In genomic region chr6:2432258-2432657, GRCh38 we compare ENCODE assay signal across 15 cellular contexts.
DNase-seq lines count a peak whose midpoint lies in the region; ATAC-seq and TF ChIP-seq lines count a peak whose summit lies in the region.
"Had no signal": no experiment of that assay in that cellular context is flagged by ENCODE, and none has a peak within 500 bp of the region (broad histone marks: within the 10 kb centered on the region; RNA-seq: fewer than 3 reads in every experiment).

No MANE protein-coding gene starts in this region.

- ATAC-seq in GM21576 (IDR thresholded peaks at IDR 0.05; ENCODE audit: unreplicated experiment): no peak
- ATAC-seq: effector memory CD8-positive, alpha-beta T cell had no signal

- no peak for TF ChIP-seq CTCF in astrocyte of the cerebellum (IDR thresholded peaks at IDR 0.05; ENCODE audit: low read depth, low read length, missing control alignments)

- in situ Hi-C loops in astrocyte of the cerebellum (cut with HindIII; ENCODE audit: low sequenced_read_pairs): no loop called here

- peak overlapping the region; percentile 61 for H3K27ac ChIP-seq in ACC112 (ENCODE audit: low read depth, low read length)
- H3K27ac ChIP-seq: neural progenitor cell had no signal

- H3K4me1 ChIP-seq in ACC112 (ENCODE audit: control insufficient read depth, insufficient read depth, low read length, unreplicated experiment): peaks cover 12% of the 10 kb centered on the region

- H3K27me3 ChIP-seq in ACC112 (ENCODE audit: insufficient read depth, low read length): no peaks in the 10 kb centered on the region
- H3K27me3 ChIP-seq: neural progenitor cell had no signal

- peak overlapping the region; percentile 87 for H2AFZ ChIP-seq in ACC112 (ENCODE audit: low read length, unreplicated experiment)
- H2AFZ ChIP-seq: neural progenitor cell had no signal

- H3K36me3 ChIP-seq in ACC112 (ENCODE audit: insufficient read depth, low read length): no peaks in the 10 kb centered on the region
- H3K36me3 ChIP-seq: neural progenitor cell had no signal

- no peaks in the 10 kb centered on the region for H3K79me2 ChIP-seq in ACC112 (ENCODE audit: control insufficient read depth, insufficient read depth, low read length, unreplicated experiment)

- H3K4me3 ChIP-seq in ACC112 (ENCODE audit: low read depth, low read length) (no peak overlapping the region; the same call in 1 of the 2 replicates), astrocyte of the cerebellum (ENCODE audit: low read depth, low read length) (no peak overlapping the region)
- H3K4me3 ChIP-seq: neural progenitor cell had no signal

- peak; percentile 56 for DNase-seq in HK-2 (ENCODE audit: unreplicated experiment)
- peak; percentile 84 for DNase-seq in astrocyte of the cerebellum (ENCODE audit: low read depth)
- DNase-seq in iris pigment epithelial cell (ENCODE audit: low read depth): peak; percentile 95
- DNase-seq in NCI-H2029 treated with DMSO at 0.1 percent for 48 hours (lab: John Stamatoyannopoulos, UW): no peak
- no peak for DNase-seq in activated T-cell treated with anti-CD3 and anti-CD28 coated beads for 4 hours
- no peak for DNase-seq in RPMI8226
- DNase-seq: activated CD4-positive, alpha-beta T cell treated with anti-CD3 and anti-CD28 coated beads, Interleukin-2, amount 50 U/mL, for 48 hours; effector memory CD8-positive, alpha-beta T cell; H7; immature natural killer cell; NCI-H526; stimulated activated naive CD4-positive, alpha-beta T cell had no signal

Comparison
In these comparisons a context has a peak if more than half of its experiments do, and no peak if none do; other contexts are left out.
1. DNase-seq: peak in HK-2 (single experiment), astrocyte of the cerebellum (single experiment) and iris pigment epithelial cell (single experiment); none in NCI-H2029 treated with DMSO at 0.1 percent for 48 hours (single experiment), activated T-cell treated with anti-CD3 and anti-CD28 coated beads for 4 hours (single experiment) and RPMI8226 (single experiment).